In genomic region chr9:128190013-128190412, GRCh38 we compare ENCODE assay signal across 1 cellular context.
TF ChIP-seq lines count a peak whose summit lies in the region.

No MANE protein-coding gene starts in this region.

TF ChIP-seq in endothelial cell of umbilical vein, 7 proteins besides CTCF, POLR2A, EP300 and RAD21:
- TF ChIP-seq MYC (IDR thresholded peaks at IDR 0.05; ENCODE audit: low read depth, low read length) (no peak), EZH2 (IDR thresholded peaks at IDR 0.05; ENCODE audit: borderline replicate concordance, low read depth, low read length, severe bottlenecking) (no peak), POLR2AphosphoS5 (IDR thresholded peaks at IDR 0.05; ENCODE audit: insufficient read depth, low read depth, low read length) (no peak), GATA2 (IDR thresholded peaks at IDR 0.05; ENCODE audit: insufficient read depth, insufficient read length, low read depth, low read length) (no peak), JUN (IDR thresholded peaks at IDR 0.05; ENCODE audit: borderline replicate concordance, insufficient read depth, insufficient read length, low read depth) (no peak), FOS (IDR thresholded peaks at IDR 0.05; ENCODE audit: borderline replicate concordance, insufficient read depth, low read length) (no peak), MAX (IDR thresholded peaks at IDR 0.05; ENCODE audit: insufficient read depth, insufficient read length) (no peak)
